9 cellular contexts compared by ENCODE assay signal in the genomic region with DNA sequence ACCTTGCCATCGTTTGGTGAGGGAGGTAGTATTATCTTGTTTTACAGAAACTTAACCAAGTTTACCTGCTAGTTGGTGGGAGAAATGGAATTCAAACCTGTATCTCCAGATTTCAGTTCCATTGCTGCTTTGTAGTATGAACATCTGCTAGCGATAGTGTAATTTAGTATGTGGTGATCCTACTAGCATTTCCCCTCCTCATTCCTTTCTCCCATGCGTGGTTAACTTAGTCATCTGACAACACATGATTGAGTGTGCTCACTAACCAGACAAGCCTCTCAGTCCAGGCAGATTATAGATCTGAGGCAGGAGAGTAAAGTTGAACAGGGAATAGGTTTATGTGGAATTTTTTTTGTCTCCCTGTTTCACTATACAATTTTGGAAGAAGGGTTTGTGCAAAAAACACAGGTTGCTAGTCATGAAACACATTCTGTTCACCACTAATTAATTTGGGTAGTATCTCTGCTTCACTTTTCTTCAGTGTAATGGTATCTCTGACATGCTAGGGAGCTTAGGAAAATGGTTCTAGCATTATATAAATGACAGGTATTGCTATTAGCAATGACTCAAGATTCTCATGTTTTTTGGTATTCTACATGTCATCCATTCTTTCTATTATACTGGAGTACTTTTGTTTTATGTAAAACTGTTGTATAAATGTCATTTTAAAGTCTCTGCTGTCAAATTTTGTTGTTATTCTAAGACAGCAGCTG. TPM values are rescaled to one million over a fixed set of nuclear protein-coding genes. Genes with fewer than 3 reads are reported as not detected.
DNase-seq lines count a peak whose midpoint lies in the region; ATAC-seq and TF ChIP-seq lines count a peak whose summit lies in the region.
"Had no signal": no experiment of that assay in that cellular context is flagged by ENCODE, and none has a peak within 500 bp of the region (broad histone marks: within the 10 kb centered on the region; RNA-seq: fewer than 3 reads in every experiment).

No MANE protein-coding gene starts in this region.

- H3F3A ChIP-seq in smooth muscle cell (ENCODE audit: low read depth), result peaks cover 30% of the 10 kb centered on the region

- H3K36me3 ChIP-seq in smooth muscle cell (ENCODE audit: low read depth), result no peaks in the 10 kb centered on the region
- H3K36me3 ChIP-seq: BE2C had no signal

- H3K36me3 Mint-ChIP-seq in T-cell, result peaks cover 5% of the 10 kb centered on the region

- no peaks in the 10 kb centered on the region for H3K27me3 ChIP-seq in smooth muscle cell (ENCODE audit: low read depth)
- H3K27me3 ChIP-seq: BE2C had no signal

- POLR2A ChIA-PET in RWPE1 (lab: Yijun Ruan, JAX; ENCODE audit: low non-redundant PET), result no interaction called here
- POLR2A ChIA-PET in T-cell (lab: Charles Lee), result no interaction called here

- peak overlapping the region; percentile 54 for H3K9ac ChIP-seq in smooth muscle cell (ENCODE audit: low read depth)

- 26% methylated on average over 3 of the region's 3 CpGs for WGBS in smooth muscle cell (ENCODE audit: low lambda C conversion rate)

- H3K27me3 Mint-ChIP-seq in T-cell, result no peaks in the 10 kb centered on the region

- no peak for ATAC-seq in T-cell (replicated peaks in 1 of 4)

- H3K4me3 ChIP-seq in fibroblast of the aortic adventitia (ENCODE audit: low read depth, low read length) (no peak overlapping the region), smooth muscle cell (no peak overlapping the region)

- DNase-seq in NCI-H82 (lab: John Stamatoyannopoulos, UW) (peak; percentile 17), NCI-H82 treated with DMSO at 0.1 percent for 48 hours (lab: John Stamatoyannopoulos, UW; ENCODE audit: unreplicated experiment) (no peak), RWPE1 (ENCODE audit: low spot score) (peak; percentile 89), fibroblast of the aortic adventitia (ENCODE audit: low read depth) (peak; percentile 83), smooth muscle cell (lab: John Stamatoyannopoulos, UW; ENCODE audit: unreplicated experiment) (no peak), T-cell (no peak), NCI-H748 treated with DMSO at 0.1 percent for 48 hours (lab: John Stamatoyannopoulos, UW) (no peak), NAMALWA (ENCODE audit: low spot score) (no peak)
- DNase-seq: BE2C had no signal

- H3K4me3 Mint-ChIP-seq in T-cell, result no peak overlapping the region

- CTCF ChIA-PET in RWPE1 (lab: Yijun Ruan, JAX), result no interaction called here
- CTCF ChIA-PET in T-cell (lab: Charles Lee), result interaction anchor here (0.9 to 3.0 kb wide), 2 partner anchors 9 to 13 kb away, joined by 11 to 18 read pairs; no protein-coding TSS in a partner anchor

- H3K4me2 ChIP-seq in smooth muscle cell, result peak overlapping the region; percentile 70

- H3K79me2 ChIP-seq in smooth muscle cell (ENCODE audit: low read depth), result peaks cover 90% of the 10 kb centered on the region

- H3K4me1 ChIP-seq in smooth muscle cell (ENCODE audit: low read depth), result peaks cover 19% of the 10 kb centered on the region

- H3K27ac Mint-ChIP-seq in T-cell, result no peak overlapping the region

- TF ChIP-seq CTCF in RWPE1 (conservative IDR thresholded peaks at IDR 0.05; ENCODE audit: low read depth) (no peak), fibroblast of the aortic adventitia (IDR thresholded peaks at IDR 0.05; ENCODE audit: insufficient read depth, low read length) (no peak), smooth muscle cell (IDR thresholded peaks at IDR 0.05; ENCODE audit: borderline replicate concordance, insufficient read depth, poor library complexity, severe bottlenecking) (no peak)

- no peak overlapping the region for H2AFZ ChIP-seq in smooth muscle cell (ENCODE audit: low read depth)

- H3K4me1 Mint-ChIP-seq in T-cell, result peaks cover 63 to 68% (median 64%) of the 10 kb centered on the region in 3 donors

- H3K27ac ChIP-seq in RWPE1, result no peak overlapping the region
- H3K27ac ChIP-seq in smooth muscle cell (ENCODE audit: low read depth), result peak overlapping the region; percentile 87

- no peaks in the 10 kb centered on the region for H3K9me3 ChIP-seq in smooth muscle cell (replicated peaks; ENCODE audit: low read depth)
- H3K9me3 ChIP-seq: BE2C had no signal

- no peaks in the 10 kb centered on the region for H3K9me3 Mint-ChIP-seq in T-cell

- peaks cover 99% of the 10 kb centered on the region for H4K20me1 ChIP-seq in smooth muscle cell (ENCODE audit: low read depth)

RNA-seq across cellular contexts. Expression of gene RBPJ, which starts 21.7 kb away (rescaled TPM):
- total RNA-seq in fibroblast of the aortic adventitia (ENCODE audit: low replicate concordance), result 86.1 and 264 TPM in 2 replicates
- 96.9 and 183 TPM in 2 replicates for total RNA-seq in smooth muscle cell
- 135 and 137 TPM in 2 replicates for polyA plus RNA-seq in smooth muscle cell
- total RNA-seq in T-cell, result 10 to 100 TPM; 55.6 to 81.1 (median 60.5) TPM

Comparison
In these comparisons a context has a peak if more than half of its experiments do, and no peak if none do; other contexts are left out.
1. DNase-seq: peak in NCI-H82 (single experiment), RWPE1 (single experiment) and fibroblast of the aortic adventitia (single experiment); none in NCI-H82 treated with DMSO at 0.1 percent for 48 hours (single experiment), smooth muscle cell (single experiment), T-cell (0 of 34), NCI-H748 treated with DMSO at 0.1 percent for 48 hours (single experiment) and NAMALWA (single experiment).